In genomic region chr2:241863021-241863954, GRCh38 we compare ENCODE assay signal across 9 cellular contexts. TPM values are rescaled to one million over a fixed set of nuclear protein-coding genes. Genes with fewer than 3 reads are reported as not detected.
A peak's percentile ranks its signal among the peaks of the same experiment; 100 is the strongest.
DNase-seq lines count a peak whose midpoint lies in the region; ATAC-seq and TF ChIP-seq lines count a peak whose summit lies in the region.
"Had no signal": no experiment of that assay in that cellular context is flagged by ENCODE, and none has a peak within 500 bp of the region (broad histone marks: within the 10 kb centered on the region; RNA-seq: fewer than 3 reads in every experiment).

No MANE protein-coding gene starts in this region.

- H3K36me3 ChIP-seq in GM06990 (ENCODE audit: control insufficient read depth, insufficient read depth, low read length) = no peaks in the 10 kb centered on the region

- H3K4me3 Mint-ChIP-seq in T-cell = peak overlapping the region; percentile 47 to 69 (median 56)

- no peaks in the 10 kb centered on the region for H3K9me3 Mint-ChIP-seq in T-cell

- no peak for TF ChIP-seq CTCF in GM06990 (IDR thresholded peaks at IDR 0.05; ENCODE audit: insufficient read depth, low read length, poor library complexity, severe bottlenecking)
- no peak for TF ChIP-seq CTCF in choroid plexus epithelial cell (conservative IDR thresholded peaks at IDR 0.05; ENCODE audit: low read depth, low read length)

- CTCF ChIA-PET in T-cell (lab: Charles Lee) = no interaction called here

- POLR2A ChIA-PET in T-cell (lab: Charles Lee) = no interaction called here

- peaks cover 5% of the 10 kb centered on the region for H3K27me3 ChIP-seq in GM06990 (replicated peaks; ENCODE audit: control insufficient read depth, insufficient read depth, low read length)

- peaks cover 19 to 40% of the 10 kb centered on the region in 2 donors for H3K27me3 Mint-ChIP-seq in T-cell

- DNase-seq in GM06990 (ENCODE audit: extremely low read depth, insufficient read length) = peak; percentile 74
- DNase-seq in T-cell = peak in 3 of 34 experiments; percentile 4 to 43 (median 32)
- peak; percentile 56 for DNase-seq in choroid plexus epithelial cell (ENCODE audit: low read depth)
- peak; percentile 36 to 55 for DNase-seq in stimulated activated CD4-positive, alpha-beta T cell treated with anti-CD3 and anti-CD28 coated beads, Interleukin-1b, Interleukin-23, amount 100 ng/mL, for 4 hours (ENCODE audit: low read depth in 2 of 2)
- no peak for DNase-seq in NCI-H187 (lab: John Stamatoyannopoulos, UW)
- no peak for DNase-seq in cerebellar cortex (ENCODE audit: low spot score)
- DNase-seq in NCI-H1105 treated with DMSO at 0.1 percent for 48 hours (lab: John Stamatoyannopoulos, UW) = no peak

- ATAC-seq in T-cell (replicated peaks in 1 of 4) (peak in 2 of 4 experiments; percentile 7 to 11), HG03139 (IDR thresholded peaks at IDR 0.05; ENCODE audit: unreplicated experiment) (no peak)

- H3K4me3 ChIP-seq in GM06990 (replicated peaks; ENCODE audit: low read depth, low read length) = 0 out of 2 replicates have a peak overlapping the region, but pooled peaks have one; percentile 8
- H3K4me3 ChIP-seq in choroid plexus epithelial cell (ENCODE audit: low read depth, low read length) = no peak overlapping the region

- H3K4me1 Mint-ChIP-seq in T-cell = peaks cover 52 to 75% (median 63%) of the 10 kb centered on the region in 3 donors

- peak overlapping the region; percentile 75 to 80 for H3K27ac Mint-ChIP-seq in T-cell

- H3K36me3 Mint-ChIP-seq in T-cell = no peaks in the 10 kb centered on the region

RNA-seq across cellular contexts. Expression of gene PDCD1, which starts 4.6 kb away (rescaled TPM):
- 1 to 10 TPM; 1.3 to 6.8 (median 5.2) TPM for total RNA-seq in T-cell

RNA-seq across cellular contexts. Expression of gene RTP5, which starts 6.2 kb away (rescaled TPM):
- 1 to 10 TPM in 4 of 5 donors, under 1 TPM in 1; 0.26 to 1.4 (median 1.3) TPM for total RNA-seq in T-cell
- total RNA-seq: kidney epithelial cell had no signal

RNA-seq across cellular contexts. Expression of gene NEU4, which starts 54.3 kb away (rescaled TPM):
- total RNA-seq in T-cell = 1 to 10 TPM in 2 of 5 donors, under 1 TPM in 1, not detected in 2; 0.26 to 1.6 (median 1.4) TPM
- total RNA-seq: kidney epithelial cell had no signal

Comparison
In these comparisons a context has a peak if more than half of its experiments do, and no peak if none do; other contexts are left out.
1. DNase-seq: peak in GM06990 (single experiment), choroid plexus epithelial cell (single experiment) and stimulated activated CD4-positive, alpha-beta T cell treated with anti-CD3 and anti-CD28 coated beads, Interleukin-1b, Interleukin-23, amount 100 ng/mL, for 4 hours (2 of 2); none in NCI-H187 (0 of 2), cerebellar cortex (single experiment) and NCI-H1105 treated with DMSO at 0.1 percent for 48 hours (single experiment).